38 cellular contexts compared by ENCODE assay signal in genomic region chr20:53411129-53411528, GRCh38.
"Had no signal": no experiment of that assay in that cellular context is flagged by ENCODE, and none has a peak within 500 bp of the region (broad histone marks: within the 10 kb centered on the region; RNA-seq: fewer than 3 reads in every experiment).

No MANE protein-coding gene starts in this region.

- H3K4me3 ChIP-seq: adrenal gland, body of pancreas, breast epithelium, cardiac muscle cell, colonic mucosa had no signal

- H3K27ac ChIP-seq: adrenal gland, body of pancreas, brain microvascular endothelial cell, breast epithelium, cardiac muscle cell, colonic mucosa, WERI-Rb-1 had no signal

- ATAC-seq: activated CD4-positive, alpha-beta T cell treated with anti-CD3 and anti-CD28 coated beads for 36 hours; activated CD4-positive, CD25-positive, alpha-beta regulatory T cell treated with anti-CD3 and anti-CD28 coated beads, Interleukin-2, amount 50 U/mL, for 24 hours; activated CD8-positive, alpha-beta T cell treated with anti-CD3 and anti-CD28 coated beads for 36 hours; activated naive CD4-positive, alpha-beta T cell treated with anti-CD3 and anti-CD28 coated beads, Interleukin-2, amount 50 U/mL, for 72 hours; activated T-cell treated with anti-CD3 and anti-CD28 coated beads, Interleukin-2, amount 50 U/mL, for 4 hours; activated T-cell treated with anti-CD3 and anti-CD28 coated beads, Interleukin-2, amount 50 U/mL, for 72 hours; activated T-helper 17 cell treated with anti-CD3 and anti-CD28 coated beads, Interleukin-2, amount 50 U/mL, for 72 hours; body of pancreas; WTC11 had no signal

- H3K27me3 ChIP-seq: adrenal gland, body of pancreas, brain microvascular endothelial cell, breast epithelium, cardiac muscle cell, colonic mucosa had no signal

- H3K36me3 ChIP-seq: adrenal gland, brain microvascular endothelial cell, breast epithelium, cardiac muscle cell, colonic mucosa, WERI-Rb-1 had no signal

- H3K4me1 ChIP-seq: body of pancreas, breast epithelium, colonic mucosa had no signal

- DNase-seq: activated CD4-positive, alpha-beta memory T cell treated with anti-CD3 and anti-CD28 coated beads for 36 hours; activated CD4-positive, alpha-beta T cell treated with anti-CD3 and anti-CD28 coated beads for 1 hour; activated CD4-positive, alpha-beta T cell treated with anti-CD3 and anti-CD28 coated beads for 36 hours; activated CD4-positive, alpha-beta T cell treated with anti-CD3 and anti-CD28 coated beads, Interleukin-2, amount 10 ng/mL, durations not matched to agents 24 days and 14 days; activated CD4-positive, alpha-beta T cell treated with anti-CD3 and anti-CD28 coated beads, Interleukin-2, amount 50 U/mL, for 1 hour; activated CD4-positive, alpha-beta T cell treated with anti-CD3 and anti-CD28 coated beads, Interleukin-2, amount 50 U/mL, for 4 hours; activated CD4-positive, CD25-positive, alpha-beta regulatory T cell; activated CD8-positive, alpha-beta memory T cell treated with anti-CD3 and anti-CD28 coated beads, Interleukin-2, amount 50 U/mL, for 4 hours; activated CD8-positive, alpha-beta T cell treated with anti-CD3 and anti-CD28 coated beads for 36 hours; activated effector memory CD4-positive, alpha-beta T cell treated with anti-CD3 and anti-CD28 coated beads, Interleukin-2, amount 50 U/mL, for 16 hours; activated gamma-delta T cell treated with Interleukin-2 at 50 U/mL for 16 hours; activated naive CD4-positive, alpha-beta T cell; activated naive CD4-positive, alpha-beta T cell treated with anti-CD3 and anti-CD28 coated beads for 36 hours; activated naive CD4-positive, alpha-beta T cell treated with anti-CD3 and anti-CD28 coated beads, Interleukin-2, amount 50 U/mL, for 16 hours; activated naive CD8-positive, alpha-beta T cell treated with anti-CD3 and anti-CD28 coated beads for 36 hours; activated T-cell treated with anti-CD3 and anti-CD28 coated beads for 4 hours; activated T-cell treated with anti-CD3 and anti-CD28 coated beads, Interleukin-2, amount 50 U/mL, for 1 hour; activated T-cell treated with anti-CD3 and anti-CD28 coated beads, Interleukin-2, amount 50 U/mL, for 4 hours; activated T-cell treated with anti-CD3 and anti-CD28 coated beads, Interleukin-2, amount 50 U/mL, for 72 hours; adrenal gland; amniotic stem cell; aorta; body of pancreas; brain microvascular endothelial cell; caudate nucleus; cerebellar nuclear complex; colonic mucosa; T-helper 2 cell; T-helper 9 cell; WERI-Rb-1 had no signal

- FAIRE-seq: astrocyte, TTC549 had no signal

- H3K9me3 ChIP-seq: adrenal gland, body of pancreas, breast epithelium, colonic mucosa had no signal
